In genomic region chr13:74062933-74063332, GRCh38 we compare ENCODE assay signal across 9 cellular contexts.
A peak's percentile ranks its signal among the peaks of the same experiment; 100 is the strongest.
DNase-seq lines count a peak whose midpoint lies in the region; ATAC-seq and TF ChIP-seq lines count a peak whose summit lies in the region.
"Had no signal": no experiment of that assay in that cellular context is flagged by ENCODE, and none has a peak within 500 bp of the region (broad histone marks: within the 10 kb centered on the region; RNA-seq: fewer than 3 reads in every experiment).

No MANE protein-coding gene starts in this region.

- no peaks in the 10 kb centered on the region for H3K27me3 Mint-ChIP-seq in memory B cell

- ATAC-seq in GM21515 (IDR thresholded peaks at IDR 0.05; ENCODE audit: unreplicated experiment) (peak; percentile 72), memory B cell (ENCODE audit: low read depth) (peak; percentile 39)

- peak overlapping the region; percentile 55 for H3K4me3 Mint-ChIP-seq in memory B cell

- H3K4me1 Mint-ChIP-seq in memory B cell, result peaks cover 54% of the 10 kb centered on the region

- H3K4me3 ChIP-seq in tibial artery, result peak overlapping the region; percentile 29 to 45
- no peak overlapping the region for H3K4me3 ChIP-seq in suprapubic skin
- H3K4me3 ChIP-seq in WERI-Rb-1 (ENCODE audit: low read depth, low read length), result no peak overlapping the region

- TF ChIP-seq CTCF in tibial artery (IDR thresholded peaks at IDR 0.05), result no peak
- no peak for TF ChIP-seq CTCF in suprapubic skin (IDR thresholded peaks at IDR 0.05)
- TF ChIP-seq CTCF in WERI-Rb-1 (IDR thresholded peaks at IDR 0.05; ENCODE audit: low read depth, low read length), result no peak

- H3K9me3 Mint-ChIP-seq in memory B cell, result no peaks in the 10 kb centered on the region

- WGBS in suprapubic skin, result 33% methylated on average over 6 of the region's 6 CpGs

- no peak for TF ChIP-seq EP300 in suprapubic skin (IDR thresholded peaks at IDR 0.05)

- no peak for TF ChIP-seq POLR2A in suprapubic skin (IDR thresholded peaks at IDR 0.05)

- no peaks in the 10 kb centered on the region for H3K27me3 ChIP-seq in tibial artery
- no peaks in the 10 kb centered on the region for H3K27me3 ChIP-seq in suprapubic skin
- no peaks in the 10 kb centered on the region for H3K27me3 ChIP-seq in WERI-Rb-1 (ENCODE audit: insufficient read depth, low read depth, severe bottlenecking)

- no peaks in the 10 kb centered on the region for H3K36me3 ChIP-seq in KOPT-K1 (ENCODE audit: insufficient read depth, low read length)
- H3K36me3 ChIP-seq in tibial artery, result no peaks in the 10 kb centered on the region
- H3K36me3 ChIP-seq in suprapubic skin, result no peaks in the 10 kb centered on the region
- H3K36me3 ChIP-seq in WERI-Rb-1, result no peaks in the 10 kb centered on the region; the same call in 1 of the 2 replicates

- intact Hi-C loops in tibial artery (cut with DNase I; ENCODE audit: low total_unique reads), result loop anchor here (10.0 kb wide), 1 partner anchor 72 kb away; the partner anchor contains the start of gene KLF12

- H3K4me1 ChIP-seq in tibial artery (peaks cover 0 to 85% (median 29%) of the 10 kb centered on the region in 4 donors), suprapubic skin (peaks cover 14% of the 10 kb centered on the region)

- peak; percentile 11 for DNase-seq in EL
- peak; percentile 60 for DNase-seq in astrocyte of the hippocampus (ENCODE audit: low read depth, low spot score)
- no peak for DNase-seq in memory B cell (ENCODE audit: low spot score in 2 of 2)
- peak; percentile 70 to 81 for DNase-seq in tibial artery
- no peak for DNase-seq in suprapubic skin (ENCODE audit: low spot score in 2 of 2)
- no peak for DNase-seq in WERI-Rb-1

- peaks cover 15% of the 10 kb centered on the region for H3K36me3 Mint-ChIP-seq in memory B cell

- peak overlapping the region; percentile 68 for H3K27ac Mint-ChIP-seq in memory B cell

- H3K9me3 ChIP-seq in KOPT-K1 (ENCODE audit: insufficient read depth, low read length, poor library complexity, severe bottlenecking) (peaks cover 8% of the 10 kb centered on the region), tibial artery (no peaks in the 10 kb centered on the region), suprapubic skin (no peaks in the 10 kb centered on the region), WERI-Rb-1 (ENCODE audit: severe bottlenecking) (no peaks in the 10 kb centered on the region)

- H3K27ac ChIP-seq in KOPT-K1 (ENCODE audit: low read depth, low read length, poor library complexity, severe bottlenecking) (peak overlapping the region; percentile 88), tibial artery (peak overlapping the region; percentile 77 to 80), suprapubic skin (no peak overlapping the region), WERI-Rb-1 (no peak overlapping the region)
- H3K27ac ChIP-seq: HL-60 had no signal

Comparison
In these comparisons a context has a peak if more than half of its experiments do, and no peak if none do; other contexts are left out.
1. DNase-seq: peak in EL (single experiment), astrocyte of the hippocampus (single experiment) and tibial artery (2 of 2); none in memory B cell (0 of 2), suprapubic skin (0 of 2) and WERI-Rb-1 (single experiment).
2. H3K27ac ChIP-seq: peak in KOPT-K1 (single experiment) and tibial artery (2 of 2); none in suprapubic skin (single experiment) and WERI-Rb-1 (single experiment).
3. H3K4me3 ChIP-seq: peak in tibial artery (2 of 2); none in suprapubic skin (single experiment) and WERI-Rb-1 (single experiment).